In the genomic region with DNA sequence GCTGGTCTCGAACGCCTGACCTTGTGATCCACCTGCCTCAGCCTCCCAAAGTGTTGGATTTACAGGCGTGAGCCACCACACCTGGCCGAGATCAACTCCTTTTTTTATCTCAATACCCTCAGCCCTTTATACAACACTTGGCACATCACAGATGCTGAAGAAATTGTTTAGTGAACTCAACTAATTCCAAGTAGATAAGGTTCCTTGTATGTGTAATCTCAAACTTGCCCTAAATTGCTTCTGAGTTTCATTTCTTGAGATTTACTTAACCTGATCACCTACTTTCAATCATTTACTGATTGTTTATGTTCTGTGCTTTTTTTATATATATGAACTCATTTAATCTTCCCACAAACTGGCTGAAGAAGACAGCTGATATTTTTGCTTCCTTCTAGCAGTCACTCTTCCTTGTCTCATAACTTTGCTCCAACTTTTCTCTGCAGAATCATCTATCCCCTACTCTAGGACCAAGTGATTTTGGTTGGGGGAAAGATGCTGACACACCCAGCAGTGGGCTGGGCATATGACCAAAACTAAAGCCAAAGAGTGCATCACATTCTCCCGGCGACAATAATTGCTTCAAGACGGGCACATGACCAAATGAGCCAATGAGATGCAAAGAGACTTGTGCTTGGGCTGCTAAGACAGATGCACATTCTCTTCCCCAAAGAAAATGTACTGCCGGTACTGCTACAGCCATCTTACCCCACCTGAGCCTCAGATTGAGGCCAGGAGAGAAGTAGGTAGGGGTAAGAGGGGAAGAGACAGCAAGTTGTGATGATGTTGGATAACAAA, we compare ENCODE assay signal across 2 cellular contexts.
TF ChIP-seq lines count a peak whose summit lies in the region.

No MANE protein-coding gene starts in this region.

TF ChIP-seq in GM23338, 12 proteins besides CTCF, POLR2A, EP300 and RAD21:
- TF ChIP-seq STAT1 (IDR thresholded peaks at IDR 0.05; ENCODE audit: unreplicated experiment) (no peak), NANOG (IDR thresholded peaks at IDR 0.05; ENCODE audit: borderline replicate concordance) (no peak)
- TF ChIP-seq, protein P1, sequence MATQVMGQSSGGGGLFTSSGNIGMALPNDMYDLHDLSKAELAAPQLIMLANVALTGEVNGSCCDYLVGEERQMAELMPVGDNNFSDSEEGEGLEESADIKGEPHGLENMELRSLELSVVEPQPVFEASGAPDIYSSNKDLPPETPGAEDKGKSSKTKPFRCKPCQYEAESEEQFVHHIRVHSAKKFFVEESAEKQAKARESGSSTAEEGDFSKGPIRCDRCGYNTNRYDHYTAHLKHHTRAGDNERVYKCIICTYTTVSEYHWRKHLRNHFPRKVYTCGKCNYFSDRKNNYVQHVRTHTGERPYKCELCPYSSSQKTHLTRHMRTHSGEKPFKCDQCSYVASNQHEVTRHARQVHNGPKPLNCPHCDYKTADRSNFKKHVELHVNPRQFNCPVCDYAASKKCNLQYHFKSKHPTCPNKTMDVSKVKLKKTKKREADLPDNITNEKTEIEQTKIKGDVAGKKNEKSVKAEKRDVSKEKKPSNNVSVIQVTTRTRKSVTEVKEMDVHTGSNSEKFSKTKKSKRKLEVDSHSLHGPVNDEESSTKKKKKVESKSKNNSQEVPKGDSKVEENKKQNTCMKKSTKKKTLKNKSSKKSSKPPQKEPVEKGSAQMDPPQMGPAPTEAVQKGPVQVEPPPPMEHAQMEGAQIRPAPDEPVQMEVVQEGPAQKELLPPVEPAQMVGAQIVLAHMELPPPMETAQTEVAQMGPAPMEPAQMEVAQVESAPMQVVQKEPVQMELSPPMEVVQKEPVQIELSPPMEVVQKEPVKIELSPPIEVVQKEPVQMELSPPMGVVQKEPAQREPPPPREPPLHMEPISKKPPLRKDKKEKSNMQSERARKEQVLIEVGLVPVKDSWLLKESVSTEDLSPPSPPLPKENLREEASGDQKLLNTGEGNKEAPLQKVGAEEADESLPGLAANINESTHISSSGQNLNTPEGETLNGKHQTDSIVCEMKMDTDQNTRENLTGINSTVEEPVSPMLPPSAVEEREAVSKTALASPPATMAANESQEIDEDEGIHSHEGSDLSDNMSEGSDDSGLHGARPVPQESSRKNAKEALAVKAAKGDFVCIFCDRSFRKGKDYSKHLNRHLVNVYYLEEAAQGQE (IDR thresholded peaks at IDR 0.05; ENCODE audit: unreplicated experiment) = no peak
- TF ChIP-seq, protein P2, sequence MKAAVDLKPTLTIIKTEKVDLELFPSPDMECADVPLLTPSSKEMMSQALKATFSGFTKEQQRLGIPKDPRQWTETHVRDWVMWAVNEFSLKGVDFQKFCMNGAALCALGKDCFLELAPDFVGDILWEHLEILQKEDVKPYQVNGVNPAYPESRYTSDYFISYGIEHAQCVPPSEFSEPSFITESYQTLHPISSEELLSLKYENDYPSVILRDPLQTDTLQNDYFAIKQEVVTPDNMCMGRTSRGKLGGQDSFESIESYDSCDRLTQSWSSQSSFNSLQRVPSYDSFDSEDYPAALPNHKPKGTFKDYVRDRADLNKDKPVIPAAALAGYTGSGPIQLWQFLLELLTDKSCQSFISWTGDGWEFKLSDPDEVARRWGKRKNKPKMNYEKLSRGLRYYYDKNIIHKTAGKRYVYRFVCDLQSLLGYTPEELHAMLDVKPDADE (IDR thresholded peaks at IDR 0.05) = no peak

TF ChIP-seq in GM12878, 131 proteins besides CTCF, POLR2A, EP300 and RAD21:
- no peak for TF ChIP-seq KLF5 (IDR thresholded peaks at IDR 0.05; ENCODE audit: partially characterized antibody)
- TF ChIP-seq, protein P3, sequence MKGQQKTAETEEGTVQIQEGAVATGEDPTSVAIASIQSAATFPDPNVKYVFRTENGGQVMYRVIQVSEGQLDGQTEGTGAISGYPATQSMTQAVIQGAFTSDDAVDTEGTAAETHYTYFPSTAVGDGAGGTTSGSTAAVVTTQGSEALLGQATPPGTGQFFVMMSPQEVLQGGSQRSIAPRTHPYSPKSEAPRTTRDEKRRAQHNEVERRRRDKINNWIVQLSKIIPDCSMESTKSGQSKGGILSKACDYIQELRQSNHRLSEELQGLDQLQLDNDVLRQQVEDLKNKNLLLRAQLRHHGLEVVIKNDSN (IDR thresholded peaks at IDR 0.05; ENCODE audit: borderline replicate concordance, extremely low read length, insufficient read depth, low read depth, low read length) = peak; percentile 4
TF ChIP-seq in GM12878: peak in this region for 1.
